Comparison of ENCODE assay signal across 8 cellular contexts in genomic region chr1:111516008-111516535, GRCh38. TPM values are rescaled to one million over a fixed set of nuclear protein-coding genes. Genes with fewer than 3 reads are reported as not detected.
A peak's percentile ranks its signal among the peaks of the same experiment; 100 is the strongest.
DNase-seq lines count a peak whose midpoint lies in the region; ATAC-seq and TF ChIP-seq lines count a peak whose summit lies in the region.

No MANE protein-coding gene starts in this region.

- intact Hi-C loops in left ventricle myocardium inferior (cut with micrococcal nuclease), result loop anchor here (10.0 kb wide), 1 partner anchor 79 kb away; no protein-coding TSS in a partner anchor

- DNase-seq in stimulated activated CD4-positive, alpha-beta T cell treated with anti-CD3 and anti-CD28 coated beads, Interleukin-1b, Interleukin-23, amount 100 ng/mL, for 48 hours, result peak; percentile 38
- DNase-seq in stimulated activated CD4-positive, alpha-beta T cell treated with anti-CD3 and anti-CD28 coated beads, Interleukin-4, amount 100 ng/mL, for 1 hour, result no peak
- no peak for DNase-seq in LNCaP clone FGC (ENCODE audit: low read depth)
- DNase-seq in activated naive CD4-positive, alpha-beta T cell treated with anti-CD3 and anti-CD28 coated beads, Interleukin-2, amount 50 U/mL, for 72 hours (ENCODE audit: low spot score in 2 of 2), result no peak
- DNase-seq in left ventricle myocardium inferior, result peak; percentile 58
- DNase-seq in retinal pigment epithelial cell (ENCODE audit: low read depth), result no peak
- no peak for DNase-seq in NCI-H1436 (lab: John Stamatoyannopoulos, UW)
- DNase-seq in activated effector memory CD4-positive, alpha-beta T cell treated with anti-CD3 and anti-CD28 coated beads, Interleukin-2, amount 50 U/mL, for 16 hours, result no peak

- no peaks in the 10 kb centered on the region for H3K9me3 ChIP-seq in left ventricle myocardium inferior (replicated peaks)

- H3K27me3 ChIP-seq in left ventricle myocardium inferior (ENCODE audit: low read depth), result no peaks in the 10 kb centered on the region

- 0 out of 2 replicates have a peak, but pooled peaks have one; percentile 5 for TF ChIP-seq CTCF in LNCaP clone FGC (IDR thresholded peaks at IDR 0.05; ENCODE audit: control insufficient read depth, extremely low read depth, insufficient read depth)
- TF ChIP-seq CTCF in left ventricle myocardium inferior (IDR thresholded peaks at IDR 0.05; ENCODE audit: borderline replicate concordance), result peak; percentile 56
- TF ChIP-seq CTCF in retinal pigment epithelial cell (conservative IDR thresholded peaks at IDR 0.05; ENCODE audit: low read depth, low read length), result peak; percentile 48

- peak overlapping the region in 1 of 2 donors; percentile 72 for H3K27ac Mint-ChIP-seq in activated naive CD4-positive, alpha-beta T cell treated with anti-CD3 and anti-CD28 coated beads, Interleukin-2, amount 50 U/mL, for 72 hours

- ATAC-seq in activated naive CD4-positive, alpha-beta T cell treated with anti-CD3 and anti-CD28 coated beads, Interleukin-2, amount 50 U/mL, for 72 hours, result peak; percentile 32 to 69

- H3K27ac ChIP-seq in left ventricle myocardium inferior (replicated peaks), result peak overlapping the region; percentile 96

- H3K36me3 ChIP-seq in left ventricle myocardium inferior, result no peaks in the 10 kb centered on the region

- H3K9me3 Mint-ChIP-seq in activated naive CD4-positive, alpha-beta T cell treated with anti-CD3 and anti-CD28 coated beads, Interleukin-2, amount 50 U/mL, for 72 hours, result no peaks in the 10 kb centered on the region

- H3K4me3 ChIP-seq in LNCaP clone FGC (ENCODE audit: low read depth, low read length) (no peak overlapping the region), left ventricle myocardium inferior (peak overlapping the region; percentile 61), retinal pigment epithelial cell (ENCODE audit: low read length) (peak overlapping the region; percentile 45)

- peaks cover 71% of the 10 kb centered on the region for H3K4me1 ChIP-seq in left ventricle myocardium inferior

- H3K36me3 Mint-ChIP-seq in activated naive CD4-positive, alpha-beta T cell treated with anti-CD3 and anti-CD28 coated beads, Interleukin-2, amount 50 U/mL, for 72 hours, result no peaks in the 10 kb centered on the region

RNA-seq across cellular contexts. Expression of gene ADORA3, which starts 12.6 kb away (rescaled TPM):
- total RNA-seq in activated naive CD4-positive, alpha-beta T cell treated with anti-CD3 and anti-CD28 coated beads, Interleukin-2, amount 50 U/mL, for 72 hours, result under 1 TPM in 1 of 2 donors, not detected in 1; 0.11 TPM
- 3.1 TPM for total RNA-seq in left ventricle myocardium inferior

RNA-seq across cellular contexts. Expression of gene TMIGD3, which starts 12.6 kb away (rescaled TPM):
- not detected for total RNA-seq in activated naive CD4-positive, alpha-beta T cell treated with anti-CD3 and anti-CD28 coated beads, Interleukin-2, amount 50 U/mL, for 72 hours
- 0.85 TPM for total RNA-seq in left ventricle myocardium inferior

RNA-seq across cellular contexts. Expression of gene C1orf162, which starts 42.3 kb away (rescaled TPM):
- total RNA-seq in activated naive CD4-positive, alpha-beta T cell treated with anti-CD3 and anti-CD28 coated beads, Interleukin-2, amount 50 U/mL, for 72 hours, result 1 to 10 TPM; 6.4 to 8.9 TPM
- total RNA-seq in left ventricle myocardium inferior, result 5.6 TPM

Comparison
In these comparisons a context has a peak if more than half of its experiments do, and no peak if none do; other contexts are left out.
1. DNase-seq: peak in stimulated activated CD4-positive, alpha-beta T cell treated with anti-CD3 and anti-CD28 coated beads, Interleukin-1b, Interleukin-23, amount 100 ng/mL, for 48 hours (single experiment) and left ventricle myocardium inferior (single experiment); none in stimulated activated CD4-positive, alpha-beta T cell treated with anti-CD3 and anti-CD28 coated beads, Interleukin-4, amount 100 ng/mL, for 1 hour (single experiment), LNCaP clone FGC (single experiment), activated naive CD4-positive, alpha-beta T cell treated with anti-CD3 and anti-CD28 coated beads, Interleukin-2, amount 50 U/mL, for 72 hours (0 of 2), retinal pigment epithelial cell (single experiment), NCI-H1436 (single experiment) and activated effector memory CD4-positive, alpha-beta T cell treated with anti-CD3 and anti-CD28 coated beads, Interleukin-2, amount 50 U/mL, for 16 hours (single experiment).
2. CTCF ChIP-seq: peak in every context shown above with its lines; median percentile 56 in left ventricle myocardium inferior; 48 in retinal pigment epithelial cell; 5 in LNCaP clone FGC.